Comparison of ENCODE assay signal across 1 cellular context in genomic region chr3:149388714-149389417, GRCh38.
A peak's percentile ranks its signal among the peaks of the same experiment; 100 is the strongest.
TF ChIP-seq lines count a peak whose summit lies in the region.

No MANE protein-coding gene starts in this region.

TF ChIP-seq in HepG2, 621 proteins besides CTCF, POLR2A, EP300 and RAD21 (continued from another document and continues in another):
- TF ChIP-seq, protein P1, sequence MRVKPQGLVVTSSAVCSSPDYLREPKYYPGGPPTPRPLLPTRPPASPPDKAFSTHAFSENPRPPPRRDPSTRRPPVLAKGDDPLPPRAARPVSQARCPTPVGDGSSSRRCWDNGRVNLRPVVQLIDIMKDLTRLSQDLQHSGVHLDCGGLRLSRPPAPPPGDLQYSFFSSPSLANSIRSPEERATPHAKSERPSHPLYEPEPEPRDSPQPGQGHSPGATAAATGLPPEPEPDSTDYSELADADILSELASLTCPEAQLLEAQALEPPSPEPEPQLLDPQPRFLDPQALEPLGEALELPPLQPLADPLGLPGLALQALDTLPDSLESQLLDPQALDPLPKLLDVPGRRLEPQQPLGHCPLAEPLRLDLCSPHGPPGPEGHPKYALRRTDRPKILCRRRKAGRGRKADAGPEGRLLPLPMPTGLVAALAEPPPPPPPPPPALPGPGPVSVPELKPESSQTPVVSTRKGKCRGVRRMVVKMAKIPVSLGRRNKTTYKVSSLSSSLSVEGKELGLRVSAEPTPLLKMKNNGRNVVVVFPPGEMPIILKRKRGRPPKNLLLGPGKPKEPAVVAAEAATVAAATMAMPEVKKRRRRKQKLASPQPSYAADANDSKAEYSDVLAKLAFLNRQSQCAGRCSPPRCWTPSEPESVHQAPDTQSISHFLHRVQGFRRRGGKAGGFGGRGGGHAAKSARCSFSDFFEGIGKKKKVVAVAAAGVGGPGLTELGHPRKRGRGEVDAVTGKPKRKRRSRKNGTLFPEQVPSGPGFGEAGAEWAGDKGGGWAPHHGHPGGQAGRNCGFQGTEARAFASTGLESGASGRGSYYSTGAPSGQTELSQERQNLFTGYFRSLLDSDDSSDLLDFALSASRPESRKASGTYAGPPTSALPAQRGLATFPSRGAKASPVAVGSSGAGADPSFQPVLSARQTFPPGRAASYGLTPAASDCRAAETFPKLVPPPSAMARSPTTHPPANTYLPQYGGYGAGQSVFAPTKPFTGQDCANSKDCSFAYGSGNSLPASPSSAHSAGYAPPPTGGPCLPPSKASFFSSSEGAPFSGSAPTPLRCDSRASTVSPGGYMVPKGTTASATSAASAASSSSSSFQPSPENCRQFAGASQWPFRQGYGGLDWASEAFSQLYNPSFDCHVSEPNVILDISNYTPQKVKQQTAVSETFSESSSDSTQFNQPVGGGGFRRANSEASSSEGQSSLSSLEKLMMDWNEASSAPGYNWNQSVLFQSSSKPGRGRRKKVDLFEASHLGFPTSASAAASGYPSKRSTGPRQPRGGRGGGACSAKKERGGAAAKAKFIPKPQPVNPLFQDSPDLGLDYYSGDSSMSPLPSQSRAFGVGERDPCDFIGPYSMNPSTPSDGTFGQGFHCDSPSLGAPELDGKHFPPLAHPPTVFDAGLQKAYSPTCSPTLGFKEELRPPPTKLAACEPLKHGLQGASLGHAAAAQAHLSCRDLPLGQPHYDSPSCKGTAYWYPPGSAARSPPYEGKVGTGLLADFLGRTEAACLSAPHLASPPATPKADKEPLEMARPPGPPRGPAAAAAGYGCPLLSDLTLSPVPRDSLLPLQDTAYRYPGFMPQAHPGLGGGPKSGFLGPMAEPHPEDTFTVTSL (CRISPR knock-in tag; IDR thresholded peaks at IDR 0.05; ENCODE audit: borderline replicate concordance), result peak; percentile 41; the same call in 1 of the 2 replicates
- TF ChIP-seq CHD2 (IDR thresholded peaks at IDR 0.05; ENCODE audit: low read depth, low read length) (no peak), SP1 (IDR thresholded peaks at IDR 0.05) (no peak), SP1 (CRISPR knock-in tag; IDR thresholded peaks at IDR 0.05) (no peak), FOXJ3 (CRISPR knock-in tag; IDR thresholded peaks at IDR 0.05; ENCODE audit: borderline replicate concordance) (no peak), SNAPC4 (CRISPR knock-in tag; IDR thresholded peaks at IDR 0.05) (0 out of 2 replicates have a peak, but pooled peaks have one; percentile 46), IRX3 (CRISPR knock-in tag; IDR thresholded peaks at IDR 0.05; ENCODE audit: borderline replicate concordance, low read depth) (no peak), ZFYVE20 (CRISPR knock-in tag; IDR thresholded peaks at IDR 0.05; ENCODE audit: borderline replicate concordance, low read depth) (no peak), ELK4 (CRISPR knock-in tag; IDR thresholded peaks at IDR 0.05; ENCODE audit: borderline replicate concordance) (no peak), POLR2AphosphoS2 (IDR thresholded peaks at IDR 0.05; ENCODE audit: low read depth, low read length) (no peak), ZNF101 (CRISPR knock-in tag; IDR thresholded peaks at IDR 0.05; ENCODE audit: borderline replicate concordance, low read depth) (no peak), PCBP1 (IDR thresholded peaks at IDR 0.05; ENCODE audit: borderline replicate concordance, low read depth, low read length) (no peak), SMAD9 (CRISPR knock-in tag; IDR thresholded peaks at IDR 0.05) (no peak), HNF4A (CRISPR knock-in tag; IDR thresholded peaks at IDR 0.05) (peak; percentile 42), BORCS8-MEF2B (CRISPR knock-in tag; IDR thresholded peaks at IDR 0.05) (no peak), ZNF614 (CRISPR knock-in tag; IDR thresholded peaks at IDR 0.05; ENCODE audit: borderline replicate concordance) (no peak), NCOA1 (CRISPR knock-in tag; IDR thresholded peaks at IDR 0.05) (no peak), ZNF639 (CRISPR knock-in tag; conservative IDR thresholded peaks at IDR 0.05) (no peak), ZBTB39 (CRISPR knock-in tag; IDR thresholded peaks at IDR 0.05) (no peak), KMT2A (CRISPR knock-in tag; IDR thresholded peaks at IDR 0.05) (no peak), ZNF580 (CRISPR knock-in tag; IDR thresholded peaks at IDR 0.05; ENCODE audit: borderline replicate concordance, low read depth) (0 out of 2 replicates have a peak, but pooled peaks have one; percentile 15)
- TF ChIP-seq, protein P2, sequence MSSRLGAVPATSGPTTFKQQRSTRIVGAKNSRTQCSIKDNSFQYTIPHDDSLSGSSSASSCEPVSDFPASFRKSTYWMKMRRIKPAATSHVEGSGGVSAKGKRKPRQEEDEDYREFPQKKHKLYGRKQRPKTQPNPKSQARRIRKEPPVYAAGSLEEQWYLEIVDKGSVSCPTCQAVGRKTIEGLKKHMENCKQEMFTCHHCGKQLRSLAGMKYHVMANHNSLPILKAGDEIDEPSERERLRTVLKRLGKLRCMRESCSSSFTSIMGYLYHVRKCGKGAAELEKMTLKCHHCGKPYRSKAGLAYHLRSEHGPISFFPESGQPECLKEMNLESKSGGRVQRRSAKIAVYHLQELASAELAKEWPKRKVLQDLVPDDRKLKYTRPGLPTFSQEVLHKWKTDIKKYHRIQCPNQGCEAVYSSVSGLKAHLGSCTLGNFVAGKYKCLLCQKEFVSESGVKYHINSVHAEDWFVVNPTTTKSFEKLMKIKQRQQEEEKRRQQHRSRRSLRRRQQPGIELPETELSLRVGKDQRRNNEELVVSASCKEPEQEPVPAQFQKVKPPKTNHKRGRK (CRISPR knock-in tag; IDR thresholded peaks at IDR 0.05), result 0 out of 2 replicates have a peak, but pooled peaks have one; percentile 36
- TF ChIP-seq, protein P3, sequence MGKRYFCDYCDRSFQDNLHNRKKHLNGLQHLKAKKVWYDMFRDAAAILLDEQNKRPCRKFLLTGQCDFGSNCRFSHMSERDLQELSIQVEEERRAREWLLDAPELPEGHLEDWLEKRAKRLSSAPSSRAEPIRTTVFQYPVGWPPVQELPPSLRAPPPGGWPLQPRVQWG (CRISPR knock-in tag; IDR thresholded peaks at IDR 0.05; ENCODE audit: borderline replicate concordance, low read depth), result no peak
- TF ChIP-seq, protein P4, sequence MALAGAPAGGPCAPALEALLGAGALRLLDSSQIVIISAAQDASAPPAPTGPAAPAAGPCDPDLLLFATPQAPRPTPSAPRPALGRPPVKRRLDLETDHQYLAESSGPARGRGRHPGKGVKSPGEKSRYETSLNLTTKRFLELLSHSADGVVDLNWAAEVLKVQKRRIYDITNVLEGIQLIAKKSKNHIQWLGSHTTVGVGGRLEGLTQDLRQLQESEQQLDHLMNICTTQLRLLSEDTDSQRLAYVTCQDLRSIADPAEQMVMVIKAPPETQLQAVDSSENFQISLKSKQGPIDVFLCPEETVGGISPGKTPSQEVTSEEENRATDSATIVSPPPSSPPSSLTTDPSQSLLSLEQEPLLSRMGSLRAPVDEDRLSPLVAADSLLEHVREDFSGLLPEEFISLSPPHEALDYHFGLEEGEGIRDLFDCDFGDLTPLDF (CRISPR knock-in tag; IDR thresholded peaks at IDR 0.05), result no peak
- TF ChIP-seq, protein P5, sequence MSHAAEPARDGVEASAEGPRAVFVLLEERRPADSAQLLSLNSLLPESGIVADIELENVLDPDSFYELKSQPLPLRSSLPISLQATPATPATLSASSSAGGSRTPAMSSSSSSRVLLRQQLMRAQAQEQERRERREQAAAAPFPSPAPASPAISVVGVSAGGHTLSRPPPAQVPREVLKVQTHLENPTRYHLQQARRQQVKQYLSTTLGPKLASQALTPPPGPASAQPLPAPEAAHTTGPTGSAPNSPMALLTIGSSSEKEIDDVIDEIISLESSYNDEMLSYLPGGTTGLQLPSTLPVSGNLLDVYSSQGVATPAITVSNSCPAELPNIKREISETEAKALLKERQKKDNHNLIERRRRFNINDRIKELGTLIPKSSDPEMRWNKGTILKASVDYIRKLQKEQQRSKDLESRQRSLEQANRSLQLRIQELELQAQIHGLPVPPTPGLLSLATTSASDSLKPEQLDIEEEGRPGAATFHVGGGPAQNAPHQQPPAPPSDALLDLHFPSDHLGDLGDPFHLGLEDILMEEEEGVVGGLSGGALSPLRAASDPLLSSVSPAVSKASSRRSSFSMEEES (CRISPR knock-in tag; IDR thresholded peaks at IDR 0.05), result peak; percentile 16; the same call in 1 of the 2 replicates
- TF ChIP-seq, protein P6, sequence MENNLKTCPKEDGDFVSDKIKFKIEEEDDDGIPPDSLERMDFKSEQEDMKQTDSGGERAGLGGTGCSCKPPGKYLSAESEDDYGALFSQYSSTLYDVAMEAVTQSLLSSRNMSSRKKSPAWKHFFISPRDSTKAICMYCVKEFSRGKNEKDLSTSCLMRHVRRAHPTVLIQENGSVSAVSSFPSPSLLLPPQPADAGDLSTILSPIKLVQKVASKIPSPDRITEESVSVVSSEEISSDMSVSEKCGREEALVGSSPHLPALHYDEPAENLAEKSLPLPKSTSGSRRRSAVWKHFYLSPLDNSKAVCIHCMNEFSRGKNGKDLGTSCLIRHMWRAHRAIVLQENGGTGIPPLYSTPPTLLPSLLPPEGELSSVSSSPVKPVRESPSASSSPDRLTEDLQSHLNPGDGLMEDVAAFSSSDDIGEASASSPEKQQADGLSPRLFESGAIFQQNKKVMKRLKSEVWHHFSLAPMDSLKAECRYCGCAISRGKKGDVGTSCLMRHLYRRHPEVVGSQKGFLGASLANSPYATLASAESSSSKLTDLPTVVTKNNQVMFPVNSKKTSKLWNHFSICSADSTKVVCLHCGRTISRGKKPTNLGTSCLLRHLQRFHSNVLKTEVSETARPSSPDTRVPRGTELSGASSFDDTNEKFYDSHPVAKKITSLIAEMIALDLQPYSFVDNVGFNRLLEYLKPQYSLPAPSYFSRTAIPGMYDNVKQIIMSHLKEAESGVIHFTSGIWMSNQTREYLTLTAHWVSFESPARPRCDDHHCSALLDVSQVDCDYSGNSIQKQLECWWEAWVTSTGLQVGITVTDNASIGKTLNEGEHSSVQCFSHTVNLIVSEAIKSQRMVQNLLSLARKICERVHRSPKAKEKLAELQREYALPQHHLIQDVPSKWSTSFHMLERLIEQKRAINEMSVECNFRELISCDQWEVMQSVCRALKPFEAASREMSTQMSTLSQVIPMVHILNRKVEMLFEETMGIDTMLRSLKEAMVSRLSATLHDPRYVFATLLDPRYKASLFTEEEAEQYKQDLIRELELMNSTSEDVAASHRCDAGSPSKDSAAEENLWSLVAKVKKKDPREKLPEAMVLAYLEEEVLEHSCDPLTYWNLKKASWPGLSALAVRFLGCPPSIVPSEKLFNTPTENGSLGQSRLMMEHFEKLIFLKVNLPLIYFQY (CRISPR knock-in tag; IDR thresholded peaks at IDR 0.05; ENCODE audit: borderline replicate concordance), result no peak
